ENCODE assay signal across 24 cellular contexts in the genomic region with DNA sequence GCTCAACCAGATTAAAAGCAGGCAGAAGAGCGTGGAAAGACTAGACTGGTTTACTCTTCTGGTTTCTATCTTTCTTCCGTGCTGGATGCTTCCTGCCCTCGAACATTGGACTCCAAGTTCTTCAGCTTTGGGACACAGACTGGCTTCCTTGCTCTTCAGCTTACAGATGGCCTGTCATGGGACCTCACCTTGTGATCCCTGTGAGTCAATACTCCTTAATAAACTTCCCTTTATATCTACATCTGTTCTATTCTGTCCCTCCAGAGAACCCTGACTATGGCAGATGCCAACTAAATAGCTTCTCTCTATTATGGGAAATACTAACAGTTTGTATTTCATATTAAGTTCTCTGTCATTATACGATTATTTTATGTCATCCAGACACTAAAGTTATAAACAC.
DNase-seq lines count a peak whose midpoint lies in the region; ATAC-seq and TF ChIP-seq lines count a peak whose summit lies in the region.
"Had no signal": no experiment of that assay in that cellular context is flagged by ENCODE, and none has a peak within 500 bp of the region (broad histone marks: within the 10 kb centered on the region; RNA-seq: fewer than 3 reads in every experiment).

No MANE protein-coding gene starts in this region.

- peaks cover 10% of the 10 kb centered on the region for H3K4me1 Mint-ChIP-seq in WTC11
- H3K4me1 Mint-ChIP-seq: CD14-positive monocyte; CD4-positive, alpha-beta memory T cell; CD4-positive, CD25-positive, alpha-beta regulatory T cell; CD8-positive, alpha-beta memory T cell had no signal

- H3K4me3 Mint-ChIP-seq in WTC11: no peak overlapping the region
- H3K4me3 Mint-ChIP-seq: CD14-positive monocyte; CD4-positive, alpha-beta memory T cell; CD4-positive, CD25-positive, alpha-beta regulatory T cell; CD8-positive, alpha-beta memory T cell had no signal

- DNase-seq in NCI-H2171 treated with DMSO at 0.1 percent for 48 hours (lab: John Stamatoyannopoulos, UW): peak; percentile 59
- no peak for DNase-seq in NCI-H2171 (lab: John Stamatoyannopoulos, UW)
- peak; percentile 37 for DNase-seq in SK-MEL-5 (ENCODE audit: low read depth, low spot score)
- DNase-seq in myocyte (ENCODE audit: low read depth): peak; percentile 74
- no peak for DNase-seq in brain microvascular endothelial cell
- no peak for DNase-seq in WTC11 (ENCODE audit: low spot score)
- DNase-seq: 8988T; ACHN; BE2C; C1 segment of cervical spinal cord; CD4-positive, alpha-beta memory T cell; CD4-positive, CD25-positive, alpha-beta regulatory T cell; CD8-positive, alpha-beta memory T cell; COR-L47; DMS153; DMS53; DMS79; DND-41; EL; GDM1 had no signal

- peaks cover 17% of the 10 kb centered on the region for H3K9me3 Mint-ChIP-seq in WTC11

- TF ChIP-seq CTCF in brain microvascular endothelial cell (IDR thresholded peaks at IDR 0.05; ENCODE audit: low read depth, low read length, missing control alignments): no peak
- TF ChIP-seq CTCF in WTC11 (IDR thresholded peaks at IDR 0.05): no peak

- H3K27ac Mint-ChIP-seq in WTC11: no peak overlapping the region
- H3K27ac Mint-ChIP-seq: CD14-positive monocyte; CD4-positive, alpha-beta memory T cell; CD4-positive, CD25-positive, alpha-beta regulatory T cell; CD8-positive, alpha-beta memory T cell had no signal

- 0 out of 2 replicates have a peak, but pooled peaks cover 2% of the 10 kb centered on the region for H3K36me3 Mint-ChIP-seq in WTC11
- H3K36me3 Mint-ChIP-seq: CD14-positive monocyte; CD4-positive, alpha-beta memory T cell; CD4-positive, CD25-positive, alpha-beta regulatory T cell; CD8-positive, alpha-beta memory T cell had no signal

- H3K36me3 ChIP-seq in brain microvascular endothelial cell (replicated peaks): no peaks in the 10 kb centered on the region
- H3K36me3 ChIP-seq: BE2C, BLaER1 had no signal

- in situ Hi-C loops in SK-MEL-5 (cut with HindIII; ENCODE audit: low pct_unique_long_range_greater_than_20kb, low sequenced_read_pairs): no loop called here
- in situ Hi-C loops in brain microvascular endothelial cell (cut with HindIII; ENCODE audit: low pct_ligation_motif_present, low sequenced_read_pairs): no loop called here

- H3K27ac ChIP-seq in brain microvascular endothelial cell: no peak overlapping the region
- H3K27ac ChIP-seq: BLaER1 had no signal

- POLR2A ChIA-PET in WTC11 (lab: Charles Lee): no interaction called here

- ATAC-seq in GM18867 (IDR thresholded peaks at IDR 0.05; ENCODE audit: unreplicated experiment) (no peak), WTC11 (no peak)
- ATAC-seq: GM12878 had no signal

- H3K27me3 Mint-ChIP-seq in WTC11 (ENCODE audit: low read depth): peaks cover 3% of the 10 kb centered on the region; the same call in 1 of the 2 replicates
- H3K27me3 Mint-ChIP-seq: CD4-positive, alpha-beta memory T cell; CD4-positive, CD25-positive, alpha-beta regulatory T cell; CD8-positive, alpha-beta memory T cell had no signal

- CTCF ChIA-PET in WTC11 (lab: Charles Lee): no interaction called here

- H3K27me3 ChIP-seq in brain microvascular endothelial cell (replicated peaks): no peaks in the 10 kb centered on the region
- H3K27me3 ChIP-seq: BE2C, BLaER1 had no signal

- H3K4me3 ChIP-seq in brain microvascular endothelial cell (ENCODE audit: low read depth, low read length): no peak overlapping the region
- H3K4me3 ChIP-seq: BLaER1, GM12878 had no signal

TF ChIP-seq in WTC11, 78 proteins besides CTCF, POLR2A, EP300 and RAD21:
- TF ChIP-seq ZNF423 (CRISPR knock-in tag; IDR thresholded peaks at IDR 0.05) (no peak), RELA (CRISPR knock-in tag; IDR thresholded peaks at IDR 0.05; ENCODE audit: borderline replicate concordance) (no peak), EMX1 (CRISPR knock-in tag; IDR thresholded peaks at IDR 0.05) (no peak), ZNF425 (CRISPR knock-in tag; conservative IDR thresholded peaks at IDR 0.05) (no peak), GABPB1 (CRISPR knock-in tag; IDR thresholded peaks at IDR 0.05) (no peak), CBFB (CRISPR knock-in tag; IDR thresholded peaks at IDR 0.05; ENCODE audit: low read depth) (no peak), ATF3 (CRISPR knock-in tag; conservative IDR thresholded peaks at IDR 0.05) (no peak), FOXJ3 (CRISPR knock-in tag; IDR thresholded peaks at IDR 0.05; ENCODE audit: borderline replicate concordance) (no peak), RORB (CRISPR knock-in tag; IDR thresholded peaks at IDR 0.05) (no peak), HMGA2 (CRISPR knock-in tag; IDR thresholded peaks at IDR 0.05) (no peak), ESRRA (CRISPR knock-in tag; IDR thresholded peaks at IDR 0.05; ENCODE audit: borderline replicate concordance) (no peak), ETV6 (CRISPR knock-in tag; IDR thresholded peaks at IDR 0.05) (no peak), NFATC4 (CRISPR knock-in tag; IDR thresholded peaks at IDR 0.05) (no peak)
- TF ChIP-seq, protein P1, sequence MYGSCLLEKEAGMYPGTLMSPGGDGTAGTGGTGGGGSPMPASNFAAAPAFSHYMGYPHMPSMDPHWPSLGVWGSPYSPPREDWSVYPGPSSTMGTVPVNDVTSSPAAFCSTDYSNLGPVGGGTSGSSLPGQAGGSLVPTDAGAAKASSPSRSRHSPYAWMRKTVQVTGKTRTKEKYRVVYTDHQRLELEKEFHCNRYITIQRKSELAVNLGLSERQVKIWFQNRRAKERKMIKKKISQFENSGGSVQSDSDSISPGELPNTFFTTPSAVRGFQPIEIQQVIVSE (CRISPR knock-in tag; IDR thresholded peaks at IDR 0.05; ENCODE audit: borderline replicate concordance): no peak
- TF ChIP-seq, protein P2, sequence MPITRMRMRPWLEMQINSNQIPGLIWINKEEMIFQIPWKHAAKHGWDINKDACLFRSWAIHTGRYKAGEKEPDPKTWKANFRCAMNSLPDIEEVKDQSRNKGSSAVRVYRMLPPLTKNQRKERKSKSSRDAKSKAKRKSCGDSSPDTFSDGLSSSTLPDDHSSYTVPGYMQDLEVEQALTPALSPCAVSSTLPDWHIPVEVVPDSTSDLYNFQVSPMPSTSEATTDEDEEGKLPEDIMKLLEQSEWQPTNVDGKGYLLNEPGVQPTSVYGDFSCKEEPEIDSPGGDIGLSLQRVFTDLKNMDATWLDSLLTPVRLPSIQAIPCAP (CRISPR knock-in tag; IDR thresholded peaks at IDR 0.05): no peak

Comparison
In these comparisons a context has a peak if more than half of its experiments do, and no peak if none do; other contexts are left out.
1. DNase-seq: peak in NCI-H2171 treated with DMSO at 0.1 percent for 48 hours (single experiment), SK-MEL-5 (single experiment) and myocyte (single experiment); none in NCI-H2171 (single experiment), brain microvascular endothelial cell (single experiment) and WTC11 (single experiment).